8 cellular contexts compared by ENCODE assay signal in the genomic region with DNA sequence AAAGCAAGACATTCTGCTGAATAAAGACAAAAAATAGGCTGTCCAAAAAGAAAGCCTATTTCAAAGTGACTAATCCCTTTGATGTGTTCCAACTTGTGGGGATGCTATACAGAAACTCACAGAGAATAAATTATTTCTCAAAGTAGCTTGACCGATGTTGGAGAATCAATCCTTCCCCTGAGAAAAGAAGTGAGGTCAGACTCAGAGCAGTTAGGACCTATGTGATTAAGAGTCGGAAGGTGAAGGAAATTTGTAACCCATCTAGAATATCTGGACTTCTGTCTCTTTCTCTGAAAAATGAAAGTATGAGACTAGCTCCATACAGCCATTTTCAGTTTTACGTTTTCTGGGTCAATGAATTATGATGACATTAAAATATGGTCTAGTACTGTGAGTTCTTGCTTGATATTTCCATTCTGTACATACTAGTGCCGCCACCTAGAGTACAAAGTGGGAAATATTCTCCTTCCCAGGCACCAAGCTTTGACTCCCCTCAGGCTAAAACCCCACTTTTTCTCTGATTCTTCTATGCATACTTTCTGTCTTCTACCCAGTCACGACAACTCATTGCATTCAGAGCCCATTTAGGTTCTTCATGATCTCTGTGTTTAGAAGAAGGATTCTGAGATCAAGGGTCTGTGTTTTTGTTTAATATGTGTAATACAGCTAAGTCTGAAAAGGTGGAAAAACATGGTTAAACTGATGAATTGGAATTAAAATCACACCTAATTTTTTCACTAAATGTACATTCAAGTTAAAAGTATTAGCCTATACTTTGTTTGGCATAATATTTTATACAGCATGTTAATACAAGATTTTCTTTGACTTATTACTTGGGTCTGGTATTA. TPM values are rescaled to one million over a fixed set of nuclear protein-coding genes. Genes with fewer than 3 reads are reported as not detected.
DNase-seq lines count a peak whose midpoint lies in the region; ATAC-seq, FAIRE-seq and TF ChIP-seq lines count a peak whose summit lies in the region.

No MANE protein-coding gene starts in this region.

- no peaks in the 10 kb centered on the region for H3K9me2 ChIP-seq in OCI-LY1 (ENCODE audit: low read depth, low read length)

- H3K9me3 ChIP-seq in OCI-LY1 (ENCODE audit: low read length): no peaks in the 10 kb centered on the region

- no peaks in the 10 kb centered on the region for H3K27me3 Mint-ChIP-seq in activated CD4-positive, alpha-beta T cell treated with anti-CD3 and anti-CD28 coated beads for 36 hours

- no peak overlapping the region for H3K4me2 ChIP-seq in OCI-LY1 (ENCODE audit: low read length)

- H3K36me3 Mint-ChIP-seq in activated CD4-positive, alpha-beta T cell treated with anti-CD3 and anti-CD28 coated beads for 36 hours (ENCODE audit: low read depth): no peaks in the 10 kb centered on the region

- peak; percentile 59 for FAIRE-seq in endometrium (lab: Jason Lieb, UNC)

- H3K27me3 ChIP-seq in OCI-LY1 (ENCODE audit: insufficient read depth, low read length): no peaks in the 10 kb centered on the region

- H3K9me3 Mint-ChIP-seq in activated CD4-positive, alpha-beta T cell treated with anti-CD3 and anti-CD28 coated beads for 36 hours (ENCODE audit: low read depth): no peaks in the 10 kb centered on the region

- ATAC-seq in activated CD4-positive, alpha-beta T cell treated with anti-CD3 and anti-CD28 coated beads for 36 hours: peak; percentile 30
- peak; percentile 96 for ATAC-seq in GM21737 (IDR thresholded peaks at IDR 0.05; ENCODE audit: unreplicated experiment)

- CTCF ChIA-PET in activated CD4-positive, alpha-beta T cell treated with anti-CD3 and anti-CD28 coated beads for 36 hours (lab: Charles Lee): interaction anchor here (0.7 to 2.0 kb wide), 13 partner anchors 8 to 738 kb away, joined by 3 to 10 read pairs (median 3); no protein-coding TSS in a partner anchor

- intact Hi-C loops in activated CD4-positive, alpha-beta T cell treated with anti-CD3 and anti-CD28 coated beads for 36 hours (cut with DNase I, micrococcal nuclease): loop anchor here (1.0 to 5.0 kb wide), 3 partner anchors 292 to 790 kb away; no protein-coding TSS in a partner anchor

- H3K4me3 ChIP-seq in OCI-LY1 (ENCODE audit: low read depth, low read length, poor library complexity, severe bottlenecking): no peak overlapping the region

- no peak overlapping the region for H3K4me3 Mint-ChIP-seq in activated CD4-positive, alpha-beta T cell treated with anti-CD3 and anti-CD28 coated beads for 36 hours

- POLR2A ChIA-PET in activated CD4-positive, alpha-beta T cell treated with anti-CD3 and anti-CD28 coated beads for 36 hours (lab: Charles Lee): interaction anchor here (0.6 kb wide), 1 partner anchor 111 kb away, joined by 3 read pairs; no protein-coding TSS in a partner anchor

- no peak overlapping the region for H3K27ac Mint-ChIP-seq in activated CD4-positive, alpha-beta T cell treated with anti-CD3 and anti-CD28 coated beads for 36 hours

- no peak overlapping the region for H3K27ac ChIP-seq in OCI-LY1 (ENCODE audit: low read depth, low read length, poor library complexity, severe bottlenecking)

- H3K4me1 Mint-ChIP-seq in activated CD4-positive, alpha-beta T cell treated with anti-CD3 and anti-CD28 coated beads for 36 hours: no peaks in the 10 kb centered on the region

- no peak overlapping the region for H3K9ac ChIP-seq in OCI-LY1 (ENCODE audit: low read length)

- no peaks in the 10 kb centered on the region for H3K4me1 ChIP-seq in OCI-LY1 (ENCODE audit: insufficient read depth, low read length, severe bottlenecking)

- peak; percentile 30 for DNase-seq in activated CD4-positive, alpha-beta T cell treated with anti-CD3 and anti-CD28 coated beads for 36 hours
- DNase-seq in activated CD4-positive, alpha-beta T cell treated with anti-CD3 and anti-CD28 coated beads, Interleukin-2, amount 50 U/mL, for 4 hours: no peak
- DNase-seq in HT-29 (ENCODE audit: low spot score) (peak; percentile 87), middle frontal gyrus (ENCODE audit: extremely low spot score, low spot score) (peak; percentile 43), islet precursor cell (no peak)

- peak; percentile 78 for TF ChIP-seq CTCF in OCI-LY1 (IDR thresholded peaks at IDR 0.05; ENCODE audit: low read length)

- H4K20me1 ChIP-seq in OCI-LY1 (ENCODE audit: insufficient read depth, low read length): no peaks in the 10 kb centered on the region

- no peaks in the 10 kb centered on the region for H3F3A ChIP-seq in OCI-LY1 (ENCODE audit: insufficient read depth, low read length)

- H3K36me3 ChIP-seq in OCI-LY1 (ENCODE audit: insufficient read depth, low read length): no peaks in the 10 kb centered on the region

- H3K79me2 ChIP-seq in OCI-LY1 (ENCODE audit: insufficient read depth, low read length): no peaks in the 10 kb centered on the region

- no peak overlapping the region for H2AFZ ChIP-seq in OCI-LY1 (ENCODE audit: low read length)

RNA-seq across cellular contexts. Expression of a gene that starts 6.9 kb away (rescaled TPM):
- not detected for total RNA-seq in activated CD4-positive, alpha-beta T cell treated with anti-CD3 and anti-CD28 coated beads for 36 hours
- total RNA-seq in HT-29 (2014; rRNA removed; shearing (Covaris generic)): 0.44 TPM in 1 of 2 replicates, not detected in the other

RNA-seq across cellular contexts. Expression of a gene that starts 30.9 kb away (rescaled TPM):
- total RNA-seq in activated CD4-positive, alpha-beta T cell treated with anti-CD3 and anti-CD28 coated beads for 36 hours: not detected
- total RNA-seq in HT-29 (2014; rRNA removed; shearing (Covaris generic)): 0.05 and 0.13 TPM in 2 replicates

Comparison
In these comparisons a context has a peak if more than half of its experiments do, and no peak if none do; other contexts are left out.
1. DNase-seq: peak in activated CD4-positive, alpha-beta T cell treated with anti-CD3 and anti-CD28 coated beads for 36 hours (single experiment), HT-29 (single experiment) and middle frontal gyrus (single experiment); none in activated CD4-positive, alpha-beta T cell treated with anti-CD3 and anti-CD28 coated beads, Interleukin-2, amount 50 U/mL, for 4 hours (0 of 2) and islet precursor cell (single experiment).